Comparison of ENCODE assay signal across 15 cellular contexts in genomic region chr11:64321533-64321932, GRCh38. TPM values are rescaled to one million over a fixed set of nuclear protein-coding genes. Genes with fewer than 3 reads are reported as not detected.
DNase-seq lines count a peak whose midpoint lies in the region; ATAC-seq, FAIRE-seq and TF ChIP-seq lines count a peak whose summit lies in the region.
"Had no signal": no experiment of that assay in that cellular context is flagged by ENCODE, and none has a peak within 500 bp of the region (broad histone marks: within the 10 kb centered on the region; RNA-seq: fewer than 3 reads in every experiment).

No MANE protein-coding gene starts in this region.

- H3K9me3 ChIP-seq in endodermal cell (ENCODE audit: control insufficient read depth, low read length) = no peaks in the 10 kb centered on the region
- no peaks in the 10 kb centered on the region for H3K9me3 ChIP-seq in kidney (ENCODE audit: control insufficient read depth in 1 of 2, low read length in 2 of 2)
- H3K9me3 ChIP-seq: HAP-1 had no signal

- 90 to 93% methylated on average over 2 to 5 of the region's 5 CpGs for WGBS in endodermal cell (ENCODE audit: insufficient coverage in 1 of 2, insufficient read length in 1 of 2), 2 experiments

- H3K4me3 Mint-ChIP-seq in nephron = peak overlapping the region; percentile 64 to 77 (median 76)
- no peak overlapping the region for H3K4me3 Mint-ChIP-seq in endodermal cell
- H3K4me3 Mint-ChIP-seq: activated naive CD4-positive, alpha-beta T cell treated with anti-CD3 and anti-CD28 coated beads, Interleukin-2, amount 50 U/mL, for 24 hours had no signal

- no peaks in the 10 kb centered on the region for H3K27me3 ChIP-seq in endodermal cell (ENCODE audit: control insufficient read depth, insufficient read depth, low read length, poor library complexity, severe bottlenecking)
- H3K27me3 ChIP-seq: dorsolateral prefrontal cortex had no signal

- H3K36me3 Mint-ChIP-seq in nephron (ENCODE audit: low read depth) = peaks cover 9% of the 10 kb centered on the region
- peaks cover 29% of the 10 kb centered on the region for H3K36me3 Mint-ChIP-seq in endodermal cell (ENCODE audit: low read depth)

- TF ChIP-seq CTCF in AG10803 (conservative IDR thresholded peaks at IDR 0.05; ENCODE audit: low read length) (no peak), choroid plexus epithelial cell (conservative IDR thresholded peaks at IDR 0.05; ENCODE audit: low read depth, low read length) (no peak), nephron (IDR thresholded peaks at IDR 0.05; ENCODE audit: unreplicated experiment in 3 of 3) (no peak), endodermal cell (conservative IDR thresholded peaks at IDR 0.05) (no peak), kidney (IDR thresholded peaks at IDR 0.05; ENCODE audit: borderline replicate concordance, extremely low read depth, insufficient read depth) (no peak)

- ATAC-seq in HG02970 (IDR thresholded peaks at IDR 0.05; ENCODE audit: low FRiP score, unreplicated experiment) = no peak
- no peak for ATAC-seq in GM21526 (IDR thresholded peaks at IDR 0.05; ENCODE audit: low FRiP score, unreplicated experiment)

- H3K4me1 ChIP-seq in endodermal cell (ENCODE audit: control insufficient read depth, insufficient read depth, low read length) = peaks cover 5% of the 10 kb centered on the region
- H3K4me1 ChIP-seq in kidney (ENCODE audit: control insufficient read depth in 1 of 2, insufficient read depth in 1 of 2, low read depth in 1 of 2, low read length in 2 of 2) = peaks cover 6 to 9% of the 10 kb centered on the region in 2 donors

- intact Hi-C loops in kidney (cut with DNase I) = no loop called here

- no peaks in the 10 kb centered on the region for H3K9me3 Mint-ChIP-seq in nephron
- no peaks in the 10 kb centered on the region for H3K9me3 Mint-ChIP-seq in endodermal cell
- H3K9me3 Mint-ChIP-seq: activated naive CD4-positive, alpha-beta T cell treated with anti-CD3 and anti-CD28 coated beads, Interleukin-2, amount 50 U/mL, for 24 hours had no signal

- no peak overlapping the region for H3K27ac ChIP-seq in endodermal cell (ENCODE audit: low read depth, low read length)
- no peak overlapping the region for H3K27ac ChIP-seq in kidney (ENCODE audit: low read depth in 2 of 2, low read length in 2 of 2)

- H3K4me1 Mint-ChIP-seq in nephron (peaks cover 16% of the 10 kb centered on the region), endodermal cell (peaks cover 10% of the 10 kb centered on the region)

- H3K4me3 ChIP-seq in AG10803 (ENCODE audit: low read length) (no peak overlapping the region), choroid plexus epithelial cell (ENCODE audit: low read depth, low read length) (no peak overlapping the region), endodermal cell (ENCODE audit: low read length) (no peak overlapping the region), kidney (ENCODE audit: low read length in 2 of 2) (no peak overlapping the region)
- H3K4me3 ChIP-seq: dorsolateral prefrontal cortex, HAP-1 had no signal

- peaks cover 28% of the 10 kb centered on the region for H3K36me3 ChIP-seq in endodermal cell (ENCODE audit: control insufficient read depth, insufficient read depth, low read length)
- H3K36me3 ChIP-seq in kidney (ENCODE audit: control insufficient read depth in 1 of 2, insufficient read depth in 2 of 2, low read length in 2 of 2) = peaks cover 0 to 4% of the 10 kb centered on the region in 2 donors

- DNase-seq in AG10803 (ENCODE audit: low read depth) = peak; percentile 13
- DNase-seq in NCI-H226 = peak; percentile 87
- peak; percentile 16 for DNase-seq in choroid plexus epithelial cell (ENCODE audit: low read depth)
- DNase-seq in endodermal cell = no peak
- DNase-seq in kidney = no peak
- DNase-seq: NCI-H1417, retina had no signal

- FAIRE-seq in kidney (lab: Jason Lieb, UNC) = no peak

- no peak overlapping the region for H3K9ac ChIP-seq in endodermal cell (ENCODE audit: extremely low read depth, low read length, poor library complexity, severe bottlenecking)
- H3K9ac ChIP-seq in kidney (ENCODE audit: low read length in 2 of 2) = no peak overlapping the region

- peak overlapping the region in 1 of 3 experiments; percentile 35 for H3K27ac Mint-ChIP-seq in nephron
- H3K27ac Mint-ChIP-seq in endodermal cell = no peak overlapping the region
- H3K27ac Mint-ChIP-seq: activated naive CD4-positive, alpha-beta T cell treated with anti-CD3 and anti-CD28 coated beads, Interleukin-2, amount 50 U/mL, for 24 hours had no signal

- no peaks in the 10 kb centered on the region for H3K27me3 Mint-ChIP-seq in nephron (ENCODE audit: low read depth)
- H3K27me3 Mint-ChIP-seq in endodermal cell (ENCODE audit: insufficient read depth) = no peaks in the 10 kb centered on the region
- H3K27me3 Mint-ChIP-seq: activated naive CD4-positive, alpha-beta T cell treated with anti-CD3 and anti-CD28 coated beads, Interleukin-2, amount 50 U/mL, for 24 hours had no signal

RNA-seq across cellular contexts. Expression of gene PRDX5, which starts 3.6 kb away (rescaled TPM):
- 100 to 1,000 TPM; 235 to 289 TPM for total RNA-seq in endodermal cell
- 188 TPM for polyA plus RNA-seq in endodermal cell (2013, experiment 1 of 2)
- polyA plus RNA-seq in endodermal cell (2013, experiment 2 of 2) = 181 TPM
- total RNA-seq in kidney = 192 TPM
- polyA plus RNA-seq in kidney (ENCODE audit: insufficient read depth, low read depth, low replicate concordance) = 1,026 TPM

RNA-seq across cellular contexts. Expression of gene TRMT112, which starts 4.2 kb away (rescaled TPM):
- 100 to 1,000 TPM; 265 to 352 TPM for total RNA-seq in endodermal cell
- polyA plus RNA-seq in endodermal cell (2013, experiment 1 of 2) = 224 TPM
- polyA plus RNA-seq in endodermal cell (2013, experiment 2 of 2) = 197 TPM
- 172 TPM for total RNA-seq in kidney
- polyA plus RNA-seq in kidney (ENCODE audit: insufficient read depth, low read depth, low replicate concordance) = 291 TPM

RNA-seq across cellular contexts. Expression of gene ESRRA, which starts 16.2 kb away (rescaled TPM):
- total RNA-seq in endodermal cell (10 to 100 TPM; 22.8 to 34.5 TPM), kidney (59.7 TPM)
- polyA plus RNA-seq in endodermal cell (2013, experiment 1 of 2) = 20.0 TPM
- 17.8 TPM for polyA plus RNA-seq in endodermal cell (2013, experiment 2 of 2)
- 117 TPM for polyA plus RNA-seq in kidney (ENCODE audit: insufficient read depth, low read depth, low replicate concordance)

RNA-seq across cellular contexts. Expression of gene CCDC88B, which starts 18.5 kb away (rescaled TPM):
- total RNA-seq in endodermal cell (10 to 100 TPM; 14.2 to 15.2 TPM), kidney (13.3 TPM)
- polyA plus RNA-seq in endodermal cell (2013, experiment 1 of 2) = 5.3 TPM
- polyA plus RNA-seq in endodermal cell (2013, experiment 2 of 2) = 4.5 TPM
- 10.0 TPM for polyA plus RNA-seq in kidney (ENCODE audit: insufficient read depth, low read depth, low replicate concordance)

RNA-seq across cellular contexts. Expression of gene CATSPERZ, which starts 21.4 kb away (rescaled TPM):
- not detected for total RNA-seq in endodermal cell
- not detected for polyA plus RNA-seq in endodermal cell (2013, experiment 1 of 2)
- not detected for polyA plus RNA-seq in endodermal cell (2013, experiment 2 of 2)
- not detected for total RNA-seq in kidney
- not detected for polyA plus RNA-seq in kidney (ENCODE audit: insufficient read depth, low read depth, low replicate concordance)
- total RNA-seq: lung microvascular endothelial cell; T-helper 2 cell treated with Interferon-gamma antibody and Interleukin-4, amounts not matched to agents 100 ng/mL and 5 ng/mL, for 36 hours had no signal

Comparison
In these comparisons a context has a peak if more than half of its experiments do, and no peak if none do; other contexts are left out.
1. DNase-seq: peak in AG10803 (single experiment), NCI-H226 (single experiment) and choroid plexus epithelial cell (single experiment); none in endodermal cell (single experiment) and kidney (single experiment).